18 cellular contexts compared by ENCODE assay signal in genomic region chr3:25817638-25818037, GRCh38.
"Had no signal": no experiment of that assay in that cellular context is flagged by ENCODE, and none has a peak within 500 bp of the region (broad histone marks: within the 10 kb centered on the region; RNA-seq: fewer than 3 reads in every experiment).

No MANE protein-coding gene starts in this region.

- H3K4me3 ChIP-seq: gastrocnemius medialis, heart left ventricle, left ventricle myocardium inferior, sigmoid colon, thoracic aorta had no signal

- DNase-seq: activated B cell treated with CpG ODN at 0.5 μM for 24 hours; activated CD4-positive, alpha-beta T cell treated with anti-CD3 and anti-CD28 coated beads for 48 hours; activated CD8-positive, alpha-beta memory T cell treated with anti-CD3 and anti-CD28 coated beads, Interleukin-2, amount 50 U/mL, for 4 hours; activated naive CD8-positive, alpha-beta T cell treated with anti-CD3 and anti-CD28 coated beads, Interleukin-2, amount 10 ng/mL, durations not matched to agents 7 days and 5 days; central memory CD4-positive, alpha-beta T cell; gastrocnemius medialis; heart left ventricle; left ventricle myocardium inferior; mammary epithelial cell; nephron progenitor cell; nucleus accumbens; sigmoid colon; stimulated activated CD4-positive, alpha-beta T cell treated with anti-CD3 and anti-CD28 coated beads, Interleukin-4, amount 100 ng/mL, for 24 hours; T-cell had no signal

- H3K4me1 ChIP-seq: gastrocnemius medialis, heart left ventricle, left ventricle myocardium inferior, sigmoid colon had no signal

- H3K36me3 ChIP-seq: gastrocnemius medialis, heart left ventricle, left ventricle myocardium inferior, sigmoid colon, thoracic aorta had no signal

- H3K4me1 Mint-ChIP-seq: activated B cell treated with CpG ODN at 0.5 μM for 24 hours; activated naive CD8-positive, alpha-beta T cell treated with anti-CD3 and anti-CD28 coated beads, Interleukin-2, amount 10 ng/mL, durations not matched to agents 7 days and 5 days; nephron progenitor cell; stimulated activated memory B cell treated with anti-CD40 and anti-IgM and Interleukin-4, amounts not matched to agents 10 μg/mL and 1 μg/mL and 100 μg/mL, for 72 hours; T-cell had no signal

- H3K27ac ChIP-seq: gastrocnemius medialis, heart left ventricle, left ventricle myocardium inferior, sigmoid colon, thoracic aorta had no signal

- H3K27ac Mint-ChIP-seq: activated B cell treated with CpG ODN at 0.5 μM for 24 hours; activated naive CD8-positive, alpha-beta T cell treated with anti-CD3 and anti-CD28 coated beads, Interleukin-2, amount 10 ng/mL, durations not matched to agents 7 days and 5 days; activated T-helper 1 cell treated with anti-CD3 and anti-CD28 coated beads, Interleukin-12 subunit alpha, Interleukin-12 subunit beta, Interleukin-2, Interleukin-4 antibody, amounts not matched to agents 30 ng/mL and 10 ng/mL and 1 ng/mL, durations not matched to agents 14 hours and 24 hours and 36 hours; brain; nephron progenitor cell; stimulated activated memory B cell treated with anti-CD40 and anti-IgM and Interleukin-4, amounts not matched to agents 10 μg/mL and 1 μg/mL and 100 μg/mL, for 72 hours; T-cell had no signal

- H3K27me3 Mint-ChIP-seq: brain; stimulated activated memory B cell treated with anti-CD40 and anti-IgM and Interleukin-4, amounts not matched to agents 10 μg/mL and 1 μg/mL and 100 μg/mL, for 72 hours had no signal

- H3K9me3 Mint-ChIP-seq: activated B cell treated with CpG ODN at 0.5 μM for 24 hours; activated naive CD8-positive, alpha-beta T cell treated with anti-CD3 and anti-CD28 coated beads, Interleukin-2, amount 10 ng/mL, durations not matched to agents 7 days and 5 days; activated T-helper 1 cell treated with anti-CD3 and anti-CD28 coated beads, Interleukin-12 subunit alpha, Interleukin-12 subunit beta, Interleukin-2, Interleukin-4 antibody, amounts not matched to agents 30 ng/mL and 10 ng/mL and 1 ng/mL, durations not matched to agents 14 hours and 24 hours and 36 hours; stimulated activated memory B cell treated with anti-CD40 and anti-IgM and Interleukin-4, amounts not matched to agents 10 μg/mL and 1 μg/mL and 100 μg/mL, for 72 hours; T-cell had no signal

- H3K4me3 Mint-ChIP-seq: activated B cell treated with CpG ODN at 0.5 μM for 24 hours; activated naive CD8-positive, alpha-beta T cell treated with anti-CD3 and anti-CD28 coated beads, Interleukin-2, amount 10 ng/mL, durations not matched to agents 7 days and 5 days; activated T-helper 1 cell treated with anti-CD3 and anti-CD28 coated beads, Interleukin-12 subunit alpha, Interleukin-12 subunit beta, Interleukin-2, Interleukin-4 antibody, amounts not matched to agents 30 ng/mL and 10 ng/mL and 1 ng/mL, durations not matched to agents 14 hours and 24 hours and 36 hours; brain; nephron progenitor cell; stimulated activated memory B cell treated with anti-CD40 and anti-IgM and Interleukin-4, amounts not matched to agents 10 μg/mL and 1 μg/mL and 100 μg/mL, for 72 hours; T-cell had no signal

- ATAC-seq: gastrocnemius medialis, heart left ventricle, T-cell had no signal

- H3K36me3 Mint-ChIP-seq: activated naive CD8-positive, alpha-beta T cell treated with anti-CD3 and anti-CD28 coated beads, Interleukin-2, amount 10 ng/mL, durations not matched to agents 7 days and 5 days; brain; stimulated activated memory B cell treated with anti-CD40 and anti-IgM and Interleukin-4, amounts not matched to agents 10 μg/mL and 1 μg/mL and 100 μg/mL, for 72 hours; T-cell had no signal

- H3K9me3 ChIP-seq: gastrocnemius medialis, sigmoid colon, thoracic aorta had no signal

- H3K27me3 ChIP-seq: gastrocnemius medialis, heart left ventricle, sigmoid colon had no signal
